Comparison of ENCODE assay signal across 21 cellular contexts in genomic region chr16:83312015-83312734, GRCh38.
A peak's percentile ranks its signal among the peaks of the same experiment; 100 is the strongest.
DNase-seq lines count a peak whose midpoint lies in the region; ATAC-seq, FAIRE-seq and TF ChIP-seq lines count a peak whose summit lies in the region.
"Had no signal": no experiment of that assay in that cellular context is flagged by ENCODE, and none has a peak within 500 bp of the region (broad histone marks: within the 10 kb centered on the region; RNA-seq: fewer than 3 reads in every experiment).

No MANE protein-coding gene starts in this region.

- TF ChIP-seq CTCF in AG10803 (conservative IDR thresholded peaks at IDR 0.05; ENCODE audit: low read length) = no peak
- no peak for TF ChIP-seq CTCF in K562 (IDR thresholded peaks at IDR 0.05 in 2 of 3, conservative IDR thresholded peaks at IDR 0.05 in 1 of 3; ENCODE audit: insufficient read depth in 2 of 3, low read depth in 1 of 3, low read length in 3 of 3)
- TF ChIP-seq CTCF in fibroblast of villous mesenchyme (IDR thresholded peaks at IDR 0.05; ENCODE audit: insufficient read depth, low read depth, low read length) = no peak

- no peak overlapping the region for H3K4me2 ChIP-seq in K562 (ENCODE audit: insufficient read depth, low read length)

- no peak overlapping the region for H3K9ac ChIP-seq in K562 (ENCODE audit: insufficient read depth in 1 of 2, low read depth in 2 of 2, low read length in 2 of 2)

- CTCF ChIA-PET in K562 (lab: Yijun Ruan, JAX; ENCODE audit: low intra/inter-chr PET ratio) = no interaction called here

- TF ChIP-seq POLR2A in K562 (conservative IDR thresholded peaks at IDR 0.05) = no peak

- no peak for TF ChIP-seq RAD21 in K562 (CRISPR knock-in tag; conservative IDR thresholded peaks at IDR 0.05 in 1 of 2, IDR thresholded peaks at IDR 0.05 in 1 of 2)

- H3K9me3 ChIP-seq in K562 (replicated peaks; ENCODE audit: control insufficient read depth, insufficient read depth, low read depth, low read length) = no peaks in the 10 kb centered on the region

- in situ Hi-C loops in K562 (cut with MboI) = no loop called here

- POLR2A ChIA-PET in K562 (lab: Yijun Ruan, JAX) = no interaction called here

- WGBS in K562 (ENCODE audit: insufficient coverage, low coverage, missing lambda C conversion rate) = 0% methylated on average over 3 of the region's 3 CpGs

- no peaks in the 10 kb centered on the region for H3K79me2 ChIP-seq in K562 (ENCODE audit: control insufficient read depth, insufficient read depth, low read length)

- H4K20me1 ChIP-seq in K562 (replicated peaks; ENCODE audit: control insufficient read depth, insufficient read depth, low read length) = no peaks in the 10 kb centered on the region

- no peak overlapping the region for H3K27ac ChIP-seq in K562 (ENCODE audit: extremely low read depth, low read depth, low read length)
- H3K27ac ChIP-seq: SJSA1 had no signal

- TF ChIP-seq EP300 in K562 (IDR thresholded peaks at IDR 0.05; ENCODE audit: low read length) = no peak

- DNase-seq in AG10803 (ENCODE audit: low read depth) = peak; percentile 18
- DNase-seq in K562 (ENCODE audit: extremely low read depth in 1 of 4, low spot score in 3 of 4) = no peak
- DNase-seq in fibroblast of villous mesenchyme (ENCODE audit: low read depth) = peak; percentile 26
- peak; percentile 61 for DNase-seq in iris pigment epithelial cell (ENCODE audit: low read depth)
- DNase-seq in stimulated activated CD4-positive, alpha-beta T cell treated with anti-CD3 and anti-CD28 coated beads, Interleukin-1b, Interleukin-23, amount 100 ng/mL, for 48 hours = no peak
- DNase-seq in stimulated activated CD4-positive, alpha-beta T cell treated with anti-CD3 and anti-CD28 coated beads, Interleukin-4, amount 100 ng/mL, for 4 hours = no peak
- DNase-seq in activated CD4-positive, CD25-positive, alpha-beta regulatory T cell (lab: John Stamatoyannopoulos, UW) = no peak
- DNase-seq: 8988T, DMS53, GDM1, MM.1S, NCI-H1092, NCI-H146, NCI-H2029 treated with DMSO at 0.1 percent for 48 hours, NCI-H2171, NCI-H345, NCI-H526 had no signal

- H3K27me3 ChIP-seq in K562 (ENCODE audit: control insufficient read depth in 2 of 2, insufficient read depth in 2 of 2, low read length in 2 of 2) = no peaks in the 10 kb centered on the region
- H3K27me3 ChIP-seq: SJSA1 had no signal

- H2AFZ ChIP-seq in K562 (ENCODE audit: low read depth, low read length) = no peak overlapping the region

- H3K4me1 ChIP-seq in K562 (replicated peaks in 1 of 2; ENCODE audit: control insufficient read depth in 2 of 2, insufficient read depth in 2 of 2, low read length in 2 of 2) = no peaks in the 10 kb centered on the region
- H3K4me1 ChIP-seq: SJSA1 had no signal

- no peak for FAIRE-seq in K562 (lab: Jason Lieb, UNC)
- FAIRE-seq: D721Med, GM18507, RCC 7860 had no signal

- no peaks in the 10 kb centered on the region for H3K9me1 ChIP-seq in K562 (ENCODE audit: control insufficient read depth, insufficient read depth, low read length)

- H3K4me3 ChIP-seq in AG10803 (ENCODE audit: low read length) (no peak overlapping the region), K562 (no peak overlapping the region), fibroblast of villous mesenchyme (ENCODE audit: low read depth, low read length) (no peak overlapping the region)
- H3K4me3 ChIP-seq: SJSA1 had no signal

- H3K36me3 ChIP-seq in K562 (ENCODE audit: control insufficient read depth, insufficient read depth, low read length) = no peaks in the 10 kb centered on the region
- H3K36me3 ChIP-seq: SJSA1 had no signal

- no TSS peak for BruUV-seq in K562 (replicated peaks; lab: Mats Ljungman, UMichigan)

- no peak for ATAC-seq in K562

- intact Hi-C loops in K562 (cut with micrococcal nuclease) = no loop called here

TF ChIP-seq in K562, 482 proteins besides CTCF, POLR2A, EP300 and RAD21:
- TF ChIP-seq SRSF1 (IDR thresholded peaks at IDR 0.05; ENCODE audit: low read depth, low read length) = no peak
- TF ChIP-seq CBX1 (IDR thresholded peaks at IDR 0.05; ENCODE audit: low read depth) = no peak
- TF ChIP-seq CEBPB (tag; IDR thresholded peaks at IDR 0.05) = peak; percentile 68
TF ChIP-seq in K562: peak in this region for 1.

Comparison
In these comparisons a context has a peak if more than half of its experiments do, and no peak if none do; other contexts are left out.
1. DNase-seq: peak in AG10803 (single experiment), fibroblast of villous mesenchyme (single experiment) and iris pigment epithelial cell (single experiment); none in K562 (0 of 4), stimulated activated CD4-positive, alpha-beta T cell treated with anti-CD3 and anti-CD28 coated beads, Interleukin-1b, Interleukin-23, amount 100 ng/mL, for 48 hours (single experiment), stimulated activated CD4-positive, alpha-beta T cell treated with anti-CD3 and anti-CD28 coated beads, Interleukin-4, amount 100 ng/mL, for 4 hours (0 of 2) and activated CD4-positive, CD25-positive, alpha-beta regulatory T cell (0 of 4).